9 cellular contexts compared by ENCODE assay signal in genomic region chr3:30227571-30228301, GRCh38.
A peak's percentile ranks its signal among the peaks of the same experiment; 100 is the strongest.
DNase-seq lines count a peak whose midpoint lies in the region; ATAC-seq and TF ChIP-seq lines count a peak whose summit lies in the region.
"Had no signal": no experiment of that assay in that cellular context is flagged by ENCODE, and none has a peak within 500 bp of the region (broad histone marks: within the 10 kb centered on the region; RNA-seq: fewer than 3 reads in every experiment).

No MANE protein-coding gene starts in this region.

- no peaks in the 10 kb centered on the region for H3K9me3 ChIP-seq in lower lobe of right lung

- no peaks in the 10 kb centered on the region for H3K36me3 ChIP-seq in lower lobe of right lung

- H3K4me1 Mint-ChIP-seq in stimulated activated memory B cell treated with anti-CD40 and anti-IgM and Interleukin-4, amounts not matched to agents 10 μg/mL and 1 μg/mL and 100 μg/mL, for 72 hours: peaks cover 5% of the 10 kb centered on the region

- no peak overlapping the region for H3K4me3 ChIP-seq in AG09309 (ENCODE audit: control insufficient read depth, low read depth, low read length)
- no peak overlapping the region for H3K4me3 ChIP-seq in astrocyte of the spinal cord (ENCODE audit: low read depth, low read length)
- H3K4me3 ChIP-seq in lower lobe of right lung: no peak overlapping the region

- intact Hi-C loops in lower lobe of right lung (cut with DNase I): no loop called here

- no peak overlapping the region for H3K4me3 Mint-ChIP-seq in stimulated activated memory B cell treated with anti-CD40 and anti-IgM and Interleukin-4, amounts not matched to agents 10 μg/mL and 1 μg/mL and 100 μg/mL, for 72 hours

- ATAC-seq in lower lobe of right lung (peak; percentile 56 to 63), GM18861 (IDR thresholded peaks at IDR 0.05; ENCODE audit: unreplicated experiment) (no peak)
- no peak for ATAC-seq in stimulated activated memory B cell treated with anti-CD40 and anti-IgM and Interleukin-4, amounts not matched to agents 10 μg/mL and 1 μg/mL and 100 μg/mL, for 72 hours

- H3K27me3 Mint-ChIP-seq in stimulated activated memory B cell treated with anti-CD40 and anti-IgM and Interleukin-4, amounts not matched to agents 10 μg/mL and 1 μg/mL and 100 μg/mL, for 72 hours: peaks cover 6% of the 10 kb centered on the region

- H3K4me1 ChIP-seq in lower lobe of right lung: peaks cover 43% of the 10 kb centered on the region

- no peaks in the 10 kb centered on the region for H3K36me3 Mint-ChIP-seq in stimulated activated memory B cell treated with anti-CD40 and anti-IgM and Interleukin-4, amounts not matched to agents 10 μg/mL and 1 μg/mL and 100 μg/mL, for 72 hours

- no peaks in the 10 kb centered on the region for H3K9me3 Mint-ChIP-seq in stimulated activated memory B cell treated with anti-CD40 and anti-IgM and Interleukin-4, amounts not matched to agents 10 μg/mL and 1 μg/mL and 100 μg/mL, for 72 hours

- H3K27ac ChIP-seq in lower lobe of right lung: no peak overlapping the region
- H3K27ac ChIP-seq: VCaP had no signal

- no peak for TF ChIP-seq CTCF in AG09309 (IDR thresholded peaks at IDR 0.05; ENCODE audit: control insufficient read depth, insufficient read depth, low read depth, low read length, missing control alignments)
- no peak for TF ChIP-seq CTCF in astrocyte of the spinal cord (IDR thresholded peaks at IDR 0.05; ENCODE audit: low read depth, low read length)
- TF ChIP-seq CTCF in lower lobe of right lung (IDR thresholded peaks at IDR 0.05): no peak

- no peak overlapping the region for H3K27ac Mint-ChIP-seq in stimulated activated memory B cell treated with anti-CD40 and anti-IgM and Interleukin-4, amounts not matched to agents 10 μg/mL and 1 μg/mL and 100 μg/mL, for 72 hours

- DNase-seq in AG09309 (ENCODE audit: low read depth) (peak; percentile 94), M059J (ENCODE audit: low read depth) (peak; percentile 73), astrocyte of the spinal cord (ENCODE audit: low read depth, low spot score) (peak; percentile 94), lower lobe of right lung (no peak), COR-L47 (lab: John Stamatoyannopoulos, UW) (no peak), epidermal melanocyte (ENCODE audit: insufficient read length, low spot score) (no peak)

- in situ Hi-C loops in astrocyte of the spinal cord (cut with HindIII; ENCODE audit: low sequenced_read_pairs): no loop called here

- no peaks in the 10 kb centered on the region for H3K27me3 ChIP-seq in lower lobe of right lung (ENCODE audit: low read depth)

Comparison
In these comparisons a context has a peak if more than half of its experiments do, and no peak if none do; other contexts are left out.
1. DNase-seq: peak in AG09309 (single experiment), M059J (single experiment) and astrocyte of the spinal cord (single experiment); none in lower lobe of right lung (single experiment), COR-L47 (single experiment) and epidermal melanocyte (single experiment).
2. ATAC-seq: peak in lower lobe of right lung (2 of 2); none in stimulated activated memory B cell treated with anti-CD40 and anti-IgM and Interleukin-4, amounts not matched to agents 10 μg/mL and 1 μg/mL and 100 μg/mL, for 72 hours (single experiment) and GM18861 (single experiment).